In the genomic region with DNA sequence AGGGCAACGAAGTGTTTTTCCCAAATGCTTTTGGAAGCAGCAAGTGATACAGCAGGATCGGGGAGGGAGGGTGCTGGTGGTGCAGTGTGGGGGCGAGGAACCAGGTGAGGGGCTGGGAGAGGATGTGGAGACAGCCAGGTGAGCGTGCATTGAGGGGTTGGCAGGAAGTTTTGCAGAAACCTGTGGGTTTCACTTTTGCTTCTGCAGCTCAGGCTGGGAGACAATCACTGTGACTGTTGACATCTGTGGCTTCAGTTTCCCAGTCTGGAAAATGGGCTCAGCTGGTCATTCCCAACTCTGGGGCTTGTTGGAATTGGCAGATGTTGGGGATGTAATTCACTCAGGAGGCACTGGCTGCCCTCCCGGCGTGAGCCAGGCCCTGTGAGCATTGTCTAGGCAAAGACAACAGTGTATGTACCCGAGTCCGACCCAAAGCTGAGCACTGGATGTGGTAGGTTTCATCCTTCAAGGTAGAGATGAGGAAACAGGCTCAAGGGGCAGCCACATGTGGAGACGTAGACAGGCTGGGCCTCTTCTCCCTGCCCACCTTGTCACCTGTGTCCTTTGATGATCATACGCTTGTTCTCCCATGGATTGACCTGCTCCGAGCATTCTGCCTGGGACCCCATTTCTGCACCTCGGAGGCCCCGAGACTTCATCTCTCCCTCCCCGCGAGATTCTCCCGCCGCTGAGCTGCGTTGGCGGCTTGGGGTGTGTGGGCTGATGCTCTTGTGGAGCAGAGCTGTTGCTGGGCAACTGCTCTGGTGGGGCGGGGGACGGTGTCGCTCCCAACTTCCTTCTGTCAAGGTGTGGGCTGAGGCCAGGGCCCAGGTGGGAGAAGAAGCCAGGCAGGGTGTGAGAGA, we compare ENCODE assay signal across 8 cellular contexts. TPM values are rescaled to one million over a fixed set of nuclear protein-coding genes. Genes with fewer than 3 reads are reported as not detected.
A peak's percentile ranks its signal among the peaks of the same experiment; 100 is the strongest.
DNase-seq lines count a peak whose midpoint lies in the region; ATAC-seq lines count a peak whose summit lies in the region.

No MANE protein-coding gene starts in this region.

- H3K4me2 ChIP-seq in mesendoderm (ENCODE audit: low read length) = no peak overlapping the region

- no peak overlapping the region for H4K8ac ChIP-seq in mesendoderm (ENCODE audit: low read depth, low read length)

- peaks cover 26% of the 10 kb centered on the region for H3K36me3 Mint-ChIP-seq in stimulated activated naive CD8-positive, alpha-beta T cell treated with anti-CD3 and anti-CD28 coated beads, Interleukin-15, Interleukin-2, amounts not matched to agents 100 ng/mL and 50 ng/mL, for 24 hours (ENCODE audit: low read depth)

- ATAC-seq in GM21528 (IDR thresholded peaks at IDR 0.05; ENCODE audit: low FRiP score, unreplicated experiment) (no peak), HG02610 (IDR thresholded peaks at IDR 0.05; ENCODE audit: unreplicated experiment) (no peak)

- H3K4me3 ChIP-seq in Jurkat, Clone E6-1 (ENCODE audit: low read length) = peak overlapping the region; percentile 72
- no peak overlapping the region for H3K4me3 ChIP-seq in mesendoderm (ENCODE audit: low read length)

- peak overlapping the region; percentile 76 for H3K27ac Mint-ChIP-seq in stimulated activated naive CD8-positive, alpha-beta T cell treated with anti-CD3 and anti-CD28 coated beads, Interleukin-15, Interleukin-2, amounts not matched to agents 100 ng/mL and 50 ng/mL, for 24 hours

- H2BK5ac ChIP-seq in mesendoderm (ENCODE audit: low read length) = no peak overlapping the region

- H3K4me1 ChIP-seq in mesendoderm (ENCODE audit: control insufficient read depth, low read depth, low read length) = no peaks in the 10 kb centered on the region

- H3K9ac ChIP-seq in mesendoderm (ENCODE audit: low read length) = no peak overlapping the region

- no peak overlapping the region for H4K5ac ChIP-seq in mesendoderm (ENCODE audit: low read length)

- peak overlapping the region; percentile 79 for H3K4me3 Mint-ChIP-seq in stimulated activated naive CD8-positive, alpha-beta T cell treated with anti-CD3 and anti-CD28 coated beads, Interleukin-15, Interleukin-2, amounts not matched to agents 100 ng/mL and 50 ng/mL, for 24 hours

- H2AK5ac ChIP-seq in mesendoderm (ENCODE audit: low read length) = no peak overlapping the region

- no peaks in the 10 kb centered on the region for H3K27me3 Mint-ChIP-seq in stimulated activated naive CD8-positive, alpha-beta T cell treated with anti-CD3 and anti-CD28 coated beads, Interleukin-15, Interleukin-2, amounts not matched to agents 100 ng/mL and 50 ng/mL, for 24 hours

- H3K4me1 Mint-ChIP-seq in stimulated activated naive CD8-positive, alpha-beta T cell treated with anti-CD3 and anti-CD28 coated beads, Interleukin-15, Interleukin-2, amounts not matched to agents 100 ng/mL and 50 ng/mL, for 24 hours (ENCODE audit: low read depth) = peaks cover 37% of the 10 kb centered on the region

- no peak overlapping the region for H3K23ac ChIP-seq in mesendoderm (ENCODE audit: low read length)

- no peak overlapping the region for H3K27ac ChIP-seq in mesendoderm (ENCODE audit: low read depth, low read length)

- no peaks in the 10 kb centered on the region for H3K9me3 Mint-ChIP-seq in stimulated activated naive CD8-positive, alpha-beta T cell treated with anti-CD3 and anti-CD28 coated beads, Interleukin-15, Interleukin-2, amounts not matched to agents 100 ng/mL and 50 ng/mL, for 24 hours

- no peaks in the 10 kb centered on the region for H3K79me2 ChIP-seq in mesendoderm (ENCODE audit: control insufficient read depth, insufficient read depth, low read length)

- no peaks in the 10 kb centered on the region for H3K36me3 ChIP-seq in mesendoderm (ENCODE audit: control insufficient read depth, insufficient read depth, low read length)

- no CpG with 5 or more reads among the region's 22 CpGs for WGBS in mesendoderm (ENCODE audit: extremely low coverage, insufficient coverage, low lambda C conversion rate)

- H3K56ac ChIP-seq in mesendoderm (ENCODE audit: low read length) = peak overlapping the region; percentile 15

- no peak overlapping the region for H2BK15ac ChIP-seq in mesendoderm (replicated peaks; ENCODE audit: low read depth)

- no peak overlapping the region for H3K18ac ChIP-seq in mesendoderm (ENCODE audit: low read length)

- H3K27me3 ChIP-seq in mesendoderm (ENCODE audit: insufficient read depth, low read length, poor library complexity) = no peaks in the 10 kb centered on the region

- H3K79me1 ChIP-seq in mesendoderm (ENCODE audit: low read length) = peaks cover 2% of the 10 kb centered on the region

- DNase-seq in Jurkat, Clone E6-1 (ENCODE audit: low read depth, low spot score) = peak; percentile 57
- DNase-seq in activated T-helper 1 cell treated with Interleukin-2 at 50 U/mL for 16 hours (ENCODE audit: low read depth) (peak; percentile 38), mesendoderm (no peak), iPS-NIHi11 (ENCODE audit: low spot score) (no peak), cerebellum (ENCODE audit: low spot score) (no peak)

- H2BK120ac ChIP-seq in mesendoderm (ENCODE audit: low read depth, low read length) = no peak overlapping the region

- H3K4ac ChIP-seq in mesendoderm (ENCODE audit: low read depth, low read length) = no peak overlapping the region

RNA-seq across cellular contexts. Expression of gene MAST3, which starts 21.9 kb away (rescaled TPM):
- polyA plus RNA-seq in Jurkat, Clone E6-1 (2012; ENCODE audit: insufficient read depth, insufficient read length) = 6.2 TPM
- 1.5 TPM for polyA plus RNA-seq in mesendoderm (2013, experiment 1 of 2)
- polyA plus RNA-seq in mesendoderm (2013, experiment 2 of 2) = 1.6 TPM
- total RNA-seq in cerebellum = 3.5 TPM

RNA-seq across cellular contexts. Expression of gene IL12RB1, which starts 32.7 kb away (rescaled TPM):
- not detected for polyA plus RNA-seq in Jurkat, Clone E6-1 (2012; ENCODE audit: insufficient read depth, insufficient read length)
- not detected for polyA plus RNA-seq in mesendoderm (2013, experiment 1 of 2)
- polyA plus RNA-seq in mesendoderm (2013, experiment 2 of 2) = not detected
- 0.18 TPM for total RNA-seq in cerebellum

RNA-seq across cellular contexts. Expression of gene PIK3R2, which starts 33.5 kb away (rescaled TPM):
- polyA plus RNA-seq in Jurkat, Clone E6-1 (2012; ENCODE audit: insufficient read depth, insufficient read length) = 10.4 TPM
- 40.5 TPM for polyA plus RNA-seq in mesendoderm (2013, experiment 1 of 2)
- 40.5 TPM for polyA plus RNA-seq in mesendoderm (2013, experiment 2 of 2)
- 21.2 TPM for total RNA-seq in cerebellum

RNA-seq across cellular contexts. Expression of gene IFI30, which starts 54.1 kb away (rescaled TPM):
- 35.1 TPM for polyA plus RNA-seq in Jurkat, Clone E6-1 (2012; ENCODE audit: insufficient read depth, insufficient read length)
- 15.0 TPM for polyA plus RNA-seq in mesendoderm (2013, experiment 1 of 2)
- 15.3 TPM for polyA plus RNA-seq in mesendoderm (2013, experiment 2 of 2)
- total RNA-seq in cerebellum = 0.54 TPM

Comparison
In these comparisons a context has a peak if more than half of its experiments do, and no peak if none do; other contexts are left out.
1. DNase-seq: peak in Jurkat, Clone E6-1 (single experiment) and activated T-helper 1 cell treated with Interleukin-2 at 50 U/mL for 16 hours (single experiment); none in mesendoderm (single experiment), iPS-NIHi11 (single experiment) and cerebellum (single experiment).